In genomic region chr13:58024103-58024502, GRCh38 we compare ENCODE assay signal across 25 cellular contexts.
"Had no signal": no experiment of that assay in that cellular context is flagged by ENCODE, and none has a peak within 500 bp of the region (broad histone marks: within the 10 kb centered on the region; RNA-seq: fewer than 3 reads in every experiment).

No MANE protein-coding gene starts in this region.

- FAIRE-seq: urothelium cell line had no signal

- DNase-seq: stimulated activated CD4-positive, alpha-beta T cell treated with anti-CD3 and anti-CD28 coated beads, Interleukin-2, amount 100 ng/mL, for 48 hours; stimulated activated CD4-positive, alpha-beta T cell treated with anti-CD3 and anti-CD28 coated beads, Interleukin-4, amount 100 ng/mL, for 1 hour; stimulated activated CD4-positive, alpha-beta T cell treated with anti-CD3 and anti-CD28 coated beads, Interleukin-4, amount 100 ng/mL, for 24 hours; stimulated activated CD4-positive, alpha-beta T cell treated with anti-CD3 and anti-CD28 coated beads, Interleukin-4, amount 100 ng/mL, for 4 hours; stimulated activated CD8-positive, alpha-beta memory T cell treated with anti-CD3 and anti-CD28 coated beads, Interleukin-4, amount 100 ng/mL, for 48 hours; stimulated activated naive B cell treated with anti-CD40 and anti-IgM and Interleukin-4, amounts not matched to agents 10 μg/mL and 1 μg/mL and 100 μg/mL, for 72 hours; stimulated activated naive CD4-positive, alpha-beta T cell; stimulated activated naive CD4-positive, alpha-beta T cell treated with Interleukin-2 at 50 U/mL for 16 hours; stimulated activated naive CD8-positive, alpha-beta T cell treated with anti-CD3 and anti-CD28 coated beads, Interleukin-15, amount 100 ng/mL, for 72 hours; stimulated activated naive CD8-positive, alpha-beta T cell treated with anti-CD3 and anti-CD28 coated beads, Interleukin-15, Interleukin-2, amounts not matched to agents 100 U/mL and 50 U/mL, for 24 hours; stomach; substantia nigra; testis; thyroid gland; tibial artery; transverse colon; trophoblast cell; upper lobe of left lung; upper lobe of right lung; uterus had no signal

- H3K9me3 ChIP-seq: stomach, testis, thoracic aorta, thyroid gland, tibial artery, tibial nerve, transverse colon, upper lobe of left lung, upper lobe of right lung, vagina had no signal

- H3K27me3 ChIP-seq: stomach, suprapubic skin, testis, thyroid gland, tibial artery, tibial nerve, transverse colon, upper lobe of left lung, upper lobe of right lung, uterus, vagina had no signal

- H3K27ac ChIP-seq: stomach, suprapubic skin, testis, thoracic aorta, thyroid gland, tibial artery, tibial nerve, transverse colon, upper lobe of left lung, upper lobe of right lung, uterus, vagina had no signal

- H3K4me1 ChIP-seq: stomach, suprapubic skin, testis, thyroid gland, tibial artery, tibial nerve, transverse colon, upper lobe of left lung, upper lobe of right lung, uterus, vagina had no signal

- H3K4me3 ChIP-seq: stomach, suprapubic skin, testis, thoracic aorta, thyroid gland, tibial artery, tibial nerve, transverse colon, upper lobe of left lung, upper lobe of right lung, uterus, vagina had no signal

- H3K36me3 ChIP-seq: stomach, suprapubic skin, thoracic aorta, thyroid gland, tibial artery, tibial nerve, transverse colon, upper lobe of left lung, upper lobe of right lung, uterus, vagina had no signal
